8 cellular contexts compared by ENCODE assay signal in the genomic region with DNA sequence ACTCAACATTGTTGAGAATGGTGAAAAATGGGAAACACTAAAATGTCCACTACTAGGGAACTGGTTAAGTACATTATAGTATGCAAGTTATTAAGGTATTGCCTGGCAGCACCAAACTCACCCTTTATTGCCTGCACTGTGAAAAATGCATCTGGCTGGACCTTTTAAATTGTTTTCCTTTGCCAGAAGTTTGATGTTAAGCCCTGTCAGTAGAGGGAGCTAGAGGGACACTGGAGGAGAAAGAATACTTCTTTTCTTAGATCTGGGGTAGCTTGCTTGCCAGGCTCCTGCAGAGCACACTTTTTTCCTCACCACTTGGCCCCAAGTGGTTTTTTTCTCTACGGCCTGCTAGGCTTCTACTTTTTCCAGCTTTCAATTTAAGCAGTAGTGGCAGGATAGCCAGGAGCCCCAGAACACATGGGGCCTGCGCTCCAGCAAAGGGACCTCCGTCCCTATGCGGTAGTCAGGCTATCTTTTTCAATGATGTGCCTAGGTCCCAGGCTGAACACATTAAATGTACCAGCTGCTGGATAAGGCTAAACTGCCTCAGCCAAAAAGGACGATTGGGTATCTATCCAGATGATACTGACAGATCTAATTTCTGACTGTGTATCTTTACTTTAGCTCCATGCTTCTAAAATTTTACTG. TPM values are rescaled to one million over a fixed set of nuclear protein-coding genes. Genes with fewer than 3 reads are reported as not detected.
DNase-seq lines count a peak whose midpoint lies in the region; ATAC-seq and TF ChIP-seq lines count a peak whose summit lies in the region.

No MANE protein-coding gene starts in this region.

- no peaks in the 10 kb centered on the region for H3K4me1 ChIP-seq in upper lobe of right lung

- no peaks in the 10 kb centered on the region for H3K27me3 ChIP-seq in upper lobe of right lung

- no peaks in the 10 kb centered on the region for H3K9me3 ChIP-seq in upper lobe of right lung

- intact Hi-C loops in upper lobe of right lung (cut with DNase I), result no loop called here

- TF ChIP-seq CTCF in epithelial cell of proximal tubule (conservative IDR thresholded peaks at IDR 0.05; ENCODE audit: low read depth, low read length) (peak; percentile 63), upper lobe of right lung (IDR thresholded peaks at IDR 0.05) (peak; percentile 48)

- no peak overlapping the region for H3K4me3 ChIP-seq in epithelial cell of proximal tubule (ENCODE audit: low read depth, low read length)
- H3K4me3 ChIP-seq in upper lobe of right lung, result no peak overlapping the region

- no peak overlapping the region for H3K27ac ChIP-seq in upper lobe of right lung

- peak; percentile 29 for DNase-seq in stimulated activated CD4-positive, alpha-beta T cell treated with anti-CD3 and anti-CD28 coated beads, Interleukin-4, amount 100 ng/mL, for 24 hours
- no peak for DNase-seq in stimulated activated CD4-positive, alpha-beta T cell treated with anti-CD3 and anti-CD28 coated beads, Interleukin-4, amount 100 ng/mL, for 4 hours
- peak; percentile 79 for DNase-seq in NCI-H82 (lab: John Stamatoyannopoulos, UW)
- no peak for DNase-seq in epithelial cell of proximal tubule (ENCODE audit: low read depth)
- no peak for DNase-seq in upper lobe of right lung
- no peak for DNase-seq in GOT3 (lab: John Stamatoyannopoulos, UW)
- no peak for DNase-seq in GM19238 (ENCODE audit: insufficient read length, low spot score)

- H3K36me3 ChIP-seq in upper lobe of right lung, result no peaks in the 10 kb centered on the region

- ATAC-seq in upper lobe of right lung (peak; percentile 88), GM21360 (IDR thresholded peaks at IDR 0.05; ENCODE audit: unreplicated experiment) (no peak)

RNA-seq across cellular contexts. Expression of a gene that starts 8.0 kb away (rescaled TPM):
- total RNA-seq in epithelial cell of proximal tubule (27.3 and 41.2 TPM in 2 replicates), upper lobe of right lung (10.3 TPM)

RNA-seq across cellular contexts. Expression of a gene that starts 23.8 kb away (rescaled TPM):
- 10.8 and 12.2 TPM in 2 replicates for total RNA-seq in epithelial cell of proximal tubule
- total RNA-seq in upper lobe of right lung, result 0.67 TPM

RNA-seq across cellular contexts. Expression of a gene that starts 58.4 kb away (rescaled TPM):
- total RNA-seq in epithelial cell of proximal tubule, result 43.8 and 45.8 TPM in 2 replicates
- total RNA-seq in upper lobe of right lung, result 30.3 TPM

Comparison
In these comparisons a context has a peak if more than half of its experiments do, and no peak if none do; other contexts are left out.
1. DNase-seq: peak in stimulated activated CD4-positive, alpha-beta T cell treated with anti-CD3 and anti-CD28 coated beads, Interleukin-4, amount 100 ng/mL, for 24 hours (single experiment) and NCI-H82 (single experiment); none in stimulated activated CD4-positive, alpha-beta T cell treated with anti-CD3 and anti-CD28 coated beads, Interleukin-4, amount 100 ng/mL, for 4 hours (0 of 2), epithelial cell of proximal tubule (single experiment), upper lobe of right lung (single experiment), GOT3 (single experiment) and GM19238 (single experiment).